In genomic region chr7:134916428-134916883, GRCh38 we compare ENCODE assay signal across 17 cellular contexts.
DNase-seq lines count a peak whose midpoint lies in the region; ATAC-seq and TF ChIP-seq lines count a peak whose summit lies in the region.
"Had no signal": no experiment of that assay in that cellular context is flagged by ENCODE, and none has a peak within 500 bp of the region (broad histone marks: within the 10 kb centered on the region; RNA-seq: fewer than 3 reads in every experiment).

No MANE protein-coding gene starts in this region.

- H3K36me3 Mint-ChIP-seq in HFFc6 (ENCODE audit: low read depth), result peaks cover 61% of the 10 kb centered on the region
- H3K36me3 Mint-ChIP-seq in mesothelial cell of epicardium, result peaks cover 15% of the 10 kb centered on the region

- H3K27me3 Mint-ChIP-seq in HFFc6 (ENCODE audit: insufficient read depth), result peaks cover 58% of the 10 kb centered on the region
- H3K27me3 Mint-ChIP-seq in mesothelial cell of epicardium (ENCODE audit: low read depth), result no peaks in the 10 kb centered on the region

- H3K4me3 Mint-ChIP-seq in HFFc6, result peak overlapping the region; percentile 59; the same call in 1 of the 2 replicates
- H3K4me3 Mint-ChIP-seq in mesothelial cell of epicardium, result no peak overlapping the region

- no peak overlapping the region for H2BK5ac ChIP-seq in trophoblast cell (ENCODE audit: low read depth, low read length, poor library complexity)

- H2AK5ac ChIP-seq in trophoblast cell (ENCODE audit: low read length), result no peak overlapping the region

- in situ Hi-C loops in transverse colon (cut with MboI; ENCODE audit: low pct_ligation_motif_present in 1 of 4, low pct_unique_long_range_greater_than_20kb in 1 of 4, low sequenced_read_pairs in 3 of 4), result no loop called here

- no peak overlapping the region for H4K8ac ChIP-seq in trophoblast cell (ENCODE audit: low read depth, low read length)

- H3K4me2 ChIP-seq in trophoblast cell (ENCODE audit: low read length), result no peak overlapping the region
- H3K4me2 ChIP-seq: BLaER1 had no signal

- H3K27ac Mint-ChIP-seq in HFFc6, result peak overlapping the region; percentile 76
- peak overlapping the region; percentile 60 for H3K27ac Mint-ChIP-seq in mesothelial cell of epicardium

- TF ChIP-seq EP300 in transverse colon (IDR thresholded peaks at IDR 0.05; ENCODE audit: low read depth), result no peak

- no peak overlapping the region for H3K14ac ChIP-seq in trophoblast cell (ENCODE audit: low read length)

- no peak overlapping the region for H2AFZ ChIP-seq in trophoblast cell (ENCODE audit: insufficient read depth, low read length, poor library complexity)

- H3K79me2 ChIP-seq in trophoblast cell (ENCODE audit: control insufficient read depth, insufficient read depth, low read length, poor library complexity), result no peaks in the 10 kb centered on the region

- peaks cover 88% of the 10 kb centered on the region for H3K4me1 Mint-ChIP-seq in HFFc6 (ENCODE audit: low read depth)
- peaks cover 42% of the 10 kb centered on the region for H3K4me1 Mint-ChIP-seq in mesothelial cell of epicardium

- peaks cover 4 to 24% of the 10 kb centered on the region in 2 donors for H3K4me1 ChIP-seq in ascending aorta
- H3K4me1 ChIP-seq in transverse colon, result peaks cover 4 to 19% (median 11%) of the 10 kb centered on the region in 4 donors
- H3K4me1 ChIP-seq in trophoblast cell (ENCODE audit: control insufficient read depth in 1 of 2, insufficient read depth in 2 of 2, low read length in 2 of 2), result peaks cover 4 to 8% of the 10 kb centered on the region in 2 experiments
- H3K4me1 ChIP-seq: Peyer's patch had no signal

- no peak for TF ChIP-seq POLR2A in transverse colon (IDR thresholded peaks at IDR 0.05)

- DNase-seq in HFFc6, result no peak
- no peak for DNase-seq in ascending aorta (ENCODE audit: low spot score in 2 of 2)
- DNase-seq in mesothelial cell of epicardium (ENCODE audit: low spot score in 2 of 2, unreplicated experiment in 2 of 2), result no peak
- DNase-seq in transverse colon, result no peak
- DNase-seq in DMS79 treated with DMSO at 0.1 percent for 48 hours (lab: John Stamatoyannopoulos, UW), result no peak
- DNase-seq in trophoblast cell, result no peak
- DNase-seq in effector CD8-positive, alpha-beta T cell (lab: John Stamatoyannopoulos, UW), result no peak
- DNase-seq: MV-4-11, NCI-H1436, NCI-H2029 treated with DMSO at 0.1 percent for 48 hours, NCI-H510A treated with DMSO at 0.1 percent for 48 hours, Peyer's patch, SHP77 treated with DMSO at 0.1 percent for 48 hours had no signal

- H3K9me3 Mint-ChIP-seq in HFFc6, result peaks cover 11% of the 10 kb centered on the region; the same call in 1 of the 2 replicates
- H3K9me3 Mint-ChIP-seq in mesothelial cell of epicardium, result no peaks in the 10 kb centered on the region

- intact Hi-C loops in ascending aorta (cut with DNase I), result no loop called here
- intact Hi-C loops in transverse colon (cut with DNase I; ENCODE audit: low total_unique reads), result no loop called here

- no peak for ATAC-seq in HG03571 (IDR thresholded peaks at IDR 0.05; ENCODE audit: unreplicated experiment)
- ATAC-seq: GM12878 had no signal

- no peak overlapping the region for H3K4ac ChIP-seq in trophoblast cell (ENCODE audit: low read depth, low read length)

- no peak overlapping the region for H3K9ac ChIP-seq in trophoblast cell (ENCODE audit: low read length)
- H3K9ac ChIP-seq: BLaER1 had no signal

- no peaks in the 10 kb centered on the region for H3K79me1 ChIP-seq in trophoblast cell (ENCODE audit: low read length)

- no peak overlapping the region for H4K91ac ChIP-seq in trophoblast cell (ENCODE audit: low read depth, low read length)

- H3K9me3 ChIP-seq in ascending aorta, result no peaks in the 10 kb centered on the region
- H3K9me3 ChIP-seq in transverse colon, result no peaks in the 10 kb centered on the region
- no peaks in the 10 kb centered on the region for H3K9me3 ChIP-seq in trophoblast cell (ENCODE audit: insufficient read depth, low read depth, low read length)
- H3K9me3 ChIP-seq: HAP-1, Peyer's patch had no signal

- WGBS in transverse colon (ENCODE audit: low coverage in 1 of 2), 2 donors, result 47 to 66% methylated on average over 4 to 5 of the region's 5 CpGs
- WGBS in trophoblast cell (ENCODE audit: extremely low coverage, insufficient coverage, insufficient read length), result no CpG with 5 or more reads among the region's 5 CpGs

- no peak overlapping the region for H3K23ac ChIP-seq in trophoblast cell (ENCODE audit: low read length)

- H3K27me3 ChIP-seq in ascending aorta, result no peaks in the 10 kb centered on the region
- H3K27me3 ChIP-seq in transverse colon, result no peaks in the 10 kb centered on the region
- no peaks in the 10 kb centered on the region for H3K27me3 ChIP-seq in trophoblast cell (ENCODE audit: insufficient read depth, low read length)
- H3K27me3 ChIP-seq: BLaER1, Peyer's patch had no signal

- H3K4me3 ChIP-seq in ascending aorta (no peak overlapping the region), transverse colon (no peak overlapping the region), trophoblast cell (ENCODE audit: low read depth, low read length) (no peak overlapping the region)
- H3K4me3 ChIP-seq: BLaER1, GM12878, HAP-1, Peyer's patch had no signal

- H2BK120ac ChIP-seq in trophoblast cell (ENCODE audit: insufficient read depth, low read length, poor library complexity), result no peak overlapping the region

- H3K36me3 ChIP-seq in ascending aorta (peaks cover 6 to 11% of the 10 kb centered on the region in 2 donors), transverse colon (peaks cover 0 to 2% (median 0%) of the 10 kb centered on the region in 4 donors), trophoblast cell (ENCODE audit: control insufficient read depth in 1 of 2, insufficient read depth in 2 of 2, low read length in 2 of 2) (peaks cover 11 to 24% of the 10 kb centered on the region in 2 experiments)
- H3K36me3 ChIP-seq: HAP-1, Peyer's patch had no signal

- no peak for TF ChIP-seq CTCF in HFFc6 (IDR thresholded peaks at IDR 0.05)
- TF ChIP-seq CTCF in ascending aorta (IDR thresholded peaks at IDR 0.05), result no peak
- TF ChIP-seq CTCF in mesothelial cell of epicardium (IDR thresholded peaks at IDR 0.05; ENCODE audit: unreplicated experiment), result no peak
- TF ChIP-seq CTCF in transverse colon (IDR thresholded peaks at IDR 0.05), result no peak

- no peak overlapping the region for H2BK12ac ChIP-seq in trophoblast cell (ENCODE audit: low read length)

- no peak overlapping the region for H3K18ac ChIP-seq in trophoblast cell (ENCODE audit: low read length)

- H3K27ac ChIP-seq in ascending aorta (peak overlapping the region; percentile 24 to 26), transverse colon (peak overlapping the region in 3 of 4 donors; percentile 53 to 76 (median 66)), trophoblast cell (ENCODE audit: low read depth, low read length) (no peak overlapping the region)
- H3K27ac ChIP-seq: BLaER1, Peyer's patch had no signal

- H4K12ac ChIP-seq in trophoblast cell (ENCODE audit: low read depth, low read length), result no peak overlapping the region
